ENCODE assay signal across 27 cellular contexts in the genomic region with DNA sequence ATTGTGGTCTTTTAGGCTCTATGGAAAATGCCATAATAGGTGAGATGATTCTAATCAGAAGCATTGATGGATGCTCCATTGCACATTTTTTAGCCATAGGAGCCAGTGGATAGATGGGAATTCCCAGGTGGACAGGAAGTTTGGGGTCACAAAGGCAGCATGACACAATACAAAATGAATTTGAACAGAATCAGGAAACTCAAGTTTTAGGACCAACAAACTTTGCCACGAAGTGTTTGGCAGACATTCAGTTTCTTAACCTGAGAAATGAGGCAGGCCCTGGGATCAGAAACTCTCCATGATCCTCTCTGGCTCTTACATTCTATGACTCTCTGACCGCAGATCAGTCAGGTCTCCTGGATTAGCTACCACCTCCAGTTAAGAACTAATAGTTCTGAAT.
A peak's percentile ranks its signal among the peaks of the same experiment; 100 is the strongest.
DNase-seq lines count a peak whose midpoint lies in the region; ATAC-seq and TF ChIP-seq lines count a peak whose summit lies in the region.
"Had no signal": no experiment of that assay in that cellular context is flagged by ENCODE, and none has a peak within 500 bp of the region (broad histone marks: within the 10 kb centered on the region; RNA-seq: fewer than 3 reads in every experiment).

No MANE protein-coding gene starts in this region.

- H3K23ac ChIP-seq in mesenchymal stem cell (ENCODE audit: low read length in 2 of 2), result no peak overlapping the region

- no peak overlapping the region for H2BK15ac ChIP-seq in mesenchymal stem cell (ENCODE audit: low read depth, poor library complexity, severe bottlenecking)

- no peak overlapping the region for H2BK5ac ChIP-seq in mesenchymal stem cell (ENCODE audit: low read depth, low read length, poor library complexity, severe bottlenecking)

- H3K4me1 Mint-ChIP-seq in chondrocyte (ENCODE audit: low read depth), result peaks cover 49% of the 10 kb centered on the region
- H3K4me1 Mint-ChIP-seq in CD14-positive monocyte, result peaks cover 3% of the 10 kb centered on the region

- H3K14ac ChIP-seq in mesenchymal stem cell (ENCODE audit: low read length in 2 of 2), result no peak overlapping the region

- 65% methylated on average over 2 of the region's 2 CpGs for WGBS in mesenchymal stem cell

- H3K9ac ChIP-seq in mesenchymal stem cell (ENCODE audit: low read length), result no peak overlapping the region

- peaks cover 3% of the 10 kb centered on the region for H3K36me3 Mint-ChIP-seq in chondrocyte (ENCODE audit: low read depth)
- H3K36me3 Mint-ChIP-seq in CD14-positive monocyte, result no peaks in the 10 kb centered on the region

- H3K9me3 Mint-ChIP-seq in chondrocyte (ENCODE audit: low read depth), result no peaks in the 10 kb centered on the region
- H3K9me3 Mint-ChIP-seq in CD14-positive monocyte, result peaks cover 0 to 3% (median 0%) of the 10 kb centered on the region in 7 donors
- H3K9me3 Mint-ChIP-seq: CD4-positive, alpha-beta T cell; stimulated activated memory B cell treated with anti-CD40 and anti-IgM and Interleukin-4, amounts not matched to agents 10 μg/mL and 1 μg/mL and 100 μg/mL, for 72 hours; T-helper 1 cell treated with Interleukin-12 subunit alpha and Interleukin-12 subunit beta and Interleukin-4 antibody, amounts not matched to agents 30 μg/mL and 1 μg/mL, for 36 hours had no signal

- H3K4me2 ChIP-seq in mesenchymal stem cell (ENCODE audit: low read length, poor library complexity, severe bottlenecking), result no peak overlapping the region

- no peak overlapping the region for H3K4me3 ChIP-seq in mesenchymal stem cell (ENCODE audit: insufficient read depth in 1 of 2, low read depth in 1 of 2, low read length in 2 of 2)
- H3K4me3 ChIP-seq: SK-N-MC, suprapubic skin, upper lobe of right lung had no signal

- no peak overlapping the region for H4K91ac ChIP-seq in mesenchymal stem cell (ENCODE audit: low read length)

- no peaks in the 10 kb centered on the region for H3K27me3 ChIP-seq in mesenchymal stem cell (ENCODE audit: control insufficient read depth in 1 of 2, insufficient read depth in 1 of 2, low read length in 2 of 2)
- H3K27me3 ChIP-seq: suprapubic skin, upper lobe of right lung had no signal

- peaks cover 8% of the 10 kb centered on the region for H3K4me1 ChIP-seq in mesenchymal stem cell (ENCODE audit: control insufficient read depth, insufficient read depth, low read depth, low read length)
- H3K4me1 ChIP-seq: upper lobe of right lung had no signal

- ATAC-seq in HG03139 (IDR thresholded peaks at IDR 0.05; ENCODE audit: unreplicated experiment) (no peak), SK-N-SH treated with all-trans-retinoic acid at 6 μM for 48 hours (no peak)
- ATAC-seq: left colon; sciatic nerve; stimulated activated memory B cell treated with anti-CD40 and anti-IgM and Interleukin-4, amounts not matched to agents 10 μg/mL and 1 μg/mL and 100 μg/mL, for 72 hours; upper lobe of right lung had no signal

- H3K36me3 ChIP-seq in mesenchymal stem cell (ENCODE audit: control insufficient read depth in 1 of 2, insufficient read depth in 2 of 2, low read depth in 1 of 2, low read length in 2 of 2), result peaks cover 0 to 2% of the 10 kb centered on the region in 2 experiments
- H3K36me3 ChIP-seq: suprapubic skin, upper lobe of right lung had no signal

- peak overlapping the region; percentile 66 for H2AK5ac ChIP-seq in mesenchymal stem cell (ENCODE audit: low read length, severe bottlenecking)

- no peak overlapping the region for H3K18ac ChIP-seq in mesenchymal stem cell (ENCODE audit: low read depth in 1 of 2, low read length in 2 of 2)

- no peak overlapping the region for H2AFZ ChIP-seq in mesenchymal stem cell (ENCODE audit: low read depth, low read length)

- H3K4me3 Mint-ChIP-seq in chondrocyte (ENCODE audit: unreplicated experiment) (no peak overlapping the region), CD14-positive monocyte (no peak overlapping the region)
- H3K4me3 Mint-ChIP-seq: CD4-positive, alpha-beta T cell; stimulated activated memory B cell treated with anti-CD40 and anti-IgM and Interleukin-4, amounts not matched to agents 10 μg/mL and 1 μg/mL and 100 μg/mL, for 72 hours; T-helper 1 cell treated with Interleukin-12 subunit alpha and Interleukin-12 subunit beta and Interleukin-4 antibody, amounts not matched to agents 30 μg/mL and 1 μg/mL, for 36 hours had no signal

- peaks cover 19% of the 10 kb centered on the region for H3K79me1 ChIP-seq in mesenchymal stem cell (replicated peaks; ENCODE audit: low read length, poor library complexity, severe bottlenecking)

- TF ChIP-seq CTCF in chondrocyte (IDR thresholded peaks at IDR 0.05), result no peak
- no peak for TF ChIP-seq CTCF in CD14-positive monocyte (IDR thresholded peaks at IDR 0.05)

- no peak overlapping the region for H2BK12ac ChIP-seq in mesenchymal stem cell (ENCODE audit: low read length in 2 of 2)

- no peak overlapping the region for H3K4ac ChIP-seq in mesenchymal stem cell (ENCODE audit: low read depth in 1 of 2, low read length in 2 of 2)

- H4K8ac ChIP-seq in mesenchymal stem cell (ENCODE audit: low read length), result no peak overlapping the region

- no peaks in the 10 kb centered on the region for H3K27me3 Mint-ChIP-seq in chondrocyte (ENCODE audit: low read depth)
- H3K27me3 Mint-ChIP-seq in CD14-positive monocyte (ENCODE audit: low read depth in 3 of 3), result no peaks in the 10 kb centered on the region
- H3K27me3 Mint-ChIP-seq: CD4-positive, alpha-beta T cell; stimulated activated memory B cell treated with anti-CD40 and anti-IgM and Interleukin-4, amounts not matched to agents 10 μg/mL and 1 μg/mL and 100 μg/mL, for 72 hours had no signal

- H3K27ac Mint-ChIP-seq in chondrocyte (ENCODE audit: unreplicated experiment) (peak overlapping the region; percentile 68), CD14-positive monocyte (no peak overlapping the region)
- H3K27ac Mint-ChIP-seq: CD4-positive, alpha-beta T cell; stimulated activated memory B cell treated with anti-CD40 and anti-IgM and Interleukin-4, amounts not matched to agents 10 μg/mL and 1 μg/mL and 100 μg/mL, for 72 hours; T-helper 1 cell treated with Interleukin-12 subunit alpha and Interleukin-12 subunit beta and Interleukin-4 antibody, amounts not matched to agents 30 μg/mL and 1 μg/mL, for 36 hours had no signal

- H3K27ac ChIP-seq in mesenchymal stem cell (ENCODE audit: low read length, poor library complexity, severe bottlenecking), result peak overlapping the region; percentile 75
- H3K27ac ChIP-seq: SK-N-MC, suprapubic skin, upper lobe of right lung had no signal

- intact Hi-C loops in CD14-positive monocyte (cut with micrococcal nuclease), result no loop called here

- H2BK120ac ChIP-seq in mesenchymal stem cell (ENCODE audit: low read depth, low read length), result no peak overlapping the region

- DNase-seq in EL, result peak; percentile 50
- peak; percentile 19 for DNase-seq in LoVo (ENCODE audit: low spot score)
- DNase-seq in chondrocyte (ENCODE audit: low spot score), result no peak
- no peak for DNase-seq in mesenchymal stem cell
- no peak for DNase-seq in CD14-positive monocyte (ENCODE audit: low spot score)
- no peak for DNase-seq in activated CD4-positive, CD25-positive, alpha-beta regulatory T cell treated with anti-CD3 and anti-CD28 coated beads, Interleukin-2, amount 50 U/mL, for 72 hours
- DNase-seq: activated CD4-positive, alpha-beta T cell treated with anti-CD3 and anti-CD28 coated beads for 1 hour; activated gamma-delta T cell; CD4-positive, alpha-beta T cell; DMS 273 treated with DMSO at 0.1 percent for 48 hours; effector memory CD4-positive, alpha-beta T cell; head of caudate nucleus; KG1; left colon; NCI-H1417 treated with DMSO at 0.1 percent for 48 hours; NCI-H2081 treated with DMSO at 0.1 percent for 48 hours; NCI-H345; posterior cingulate gyrus; stimulated activated CD4-positive, alpha-beta T cell treated with anti-CD3 and anti-CD28 coated beads, Interleukin-4, amount 100 ng/mL, for 4 hours; upper lobe of right lung had no signal

- no peaks in the 10 kb centered on the region for H3K9me3 ChIP-seq in mesenchymal stem cell (ENCODE audit: control insufficient read depth, low read length)
- H3K9me3 ChIP-seq: suprapubic skin, upper lobe of right lung had no signal

TF ChIP-seq in SK-N-SH treated with all-trans-retinoic acid at 6 μM for 48 hours, 23 proteins besides CTCF, POLR2A, EP300 and RAD21 (continues in another document):
- TF ChIP-seq BACH2 (CRISPR knock-in tag; IDR thresholded peaks at IDR 0.05; ENCODE audit: borderline replicate concordance), result no peak
- TF ChIP-seq, protein P1, sequence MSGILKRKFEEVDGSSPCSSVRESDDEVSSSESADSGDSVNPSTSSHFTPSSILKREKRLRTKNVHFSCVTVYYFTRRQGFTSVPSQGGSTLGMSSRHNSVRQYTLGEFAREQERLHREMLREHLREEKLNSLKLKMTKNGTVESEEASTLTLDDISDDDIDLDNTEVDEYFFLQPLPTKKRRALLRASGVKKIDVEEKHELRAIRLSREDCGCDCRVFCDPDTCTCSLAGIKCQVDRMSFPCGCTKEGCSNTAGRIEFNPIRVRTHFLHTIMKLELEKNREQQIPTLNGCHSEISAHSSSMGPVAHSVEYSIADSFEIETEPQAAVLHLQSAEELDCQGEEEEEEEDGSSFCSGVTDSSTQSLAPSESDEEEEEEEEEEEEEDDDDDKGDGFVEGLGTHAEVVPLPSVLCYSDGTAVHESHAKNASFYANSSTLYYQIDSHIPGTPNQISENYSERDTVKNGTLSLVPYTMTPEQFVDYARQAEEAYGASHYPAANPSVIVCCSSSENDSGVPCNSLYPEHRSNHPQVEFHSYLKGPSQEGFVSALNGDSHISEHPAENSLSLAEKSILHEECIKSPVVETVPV (CRISPR knock-in tag; IDR thresholded peaks at IDR 0.05), result no peak
- TF ChIP-seq, protein P2, sequence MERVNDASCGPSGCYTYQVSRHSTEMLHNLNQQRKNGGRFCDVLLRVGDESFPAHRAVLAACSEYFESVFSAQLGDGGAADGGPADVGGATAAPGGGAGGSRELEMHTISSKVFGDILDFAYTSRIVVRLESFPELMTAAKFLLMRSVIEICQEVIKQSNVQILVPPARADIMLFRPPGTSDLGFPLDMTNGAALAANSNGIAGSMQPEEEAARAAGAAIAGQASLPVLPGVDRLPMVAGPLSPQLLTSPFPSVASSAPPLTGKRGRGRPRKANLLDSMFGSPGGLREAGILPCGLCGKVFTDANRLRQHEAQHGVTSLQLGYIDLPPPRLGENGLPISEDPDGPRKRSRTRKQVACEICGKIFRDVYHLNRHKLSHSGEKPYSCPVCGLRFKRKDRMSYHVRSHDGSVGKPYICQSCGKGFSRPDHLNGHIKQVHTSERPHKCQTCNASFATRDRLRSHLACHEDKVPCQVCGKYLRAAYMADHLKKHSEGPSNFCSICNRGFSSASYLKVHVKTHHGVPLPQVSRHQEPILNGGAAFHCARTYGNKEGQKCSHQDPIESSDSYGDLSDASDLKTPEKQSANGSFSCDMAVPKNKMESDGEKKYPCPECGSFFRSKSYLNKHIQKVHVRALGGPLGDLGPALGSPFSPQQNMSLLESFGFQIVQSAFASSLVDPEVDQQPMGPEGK (CRISPR knock-in tag; IDR thresholded peaks at IDR 0.05; ENCODE audit: borderline replicate concordance), result no peak
- no peak for TF ChIP-seq ZFP30 (CRISPR knock-in tag; IDR thresholded peaks at IDR 0.05)
- TF ChIP-seq ZNF8 (CRISPR knock-in tag; IDR thresholded peaks at IDR 0.05), result no peak
- no peak for TF ChIP-seq GLIS3 (CRISPR knock-in tag; IDR thresholded peaks at IDR 0.05)
- no peak for TF ChIP-seq ISL1 (CRISPR knock-in tag; IDR thresholded peaks at IDR 0.05)

Comparison
In these comparisons a context has a peak if more than half of its experiments do, and no peak if none do; other contexts are left out.
1. DNase-seq: peak in EL (single experiment) and LoVo (single experiment); none in chondrocyte (single experiment), mesenchymal stem cell (single experiment), CD14-positive monocyte (single experiment) and activated CD4-positive, CD25-positive, alpha-beta regulatory T cell treated with anti-CD3 and anti-CD28 coated beads, Interleukin-2, amount 50 U/mL, for 72 hours (single experiment).